ENCODE assay signal across 1 cellular context in the genomic region with DNA sequence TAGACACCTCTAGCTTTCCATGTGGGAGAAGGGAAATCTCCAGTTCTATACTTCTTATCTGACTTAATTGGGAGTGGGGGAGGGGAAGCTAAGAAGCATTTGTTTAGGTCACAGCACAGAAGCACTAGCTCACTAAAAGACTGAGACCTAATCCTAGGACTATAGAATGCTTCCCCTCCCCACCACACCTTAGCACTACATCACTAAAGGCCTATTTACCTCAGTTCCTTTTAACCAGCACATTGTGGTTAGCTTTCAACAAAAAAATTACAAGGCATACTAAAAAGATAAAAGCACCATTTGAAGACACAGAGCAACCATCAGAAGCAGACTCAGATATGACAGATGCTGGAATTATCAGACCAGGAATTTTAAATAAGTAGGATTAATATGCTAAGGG.
TF ChIP-seq lines count a peak whose summit lies in the region.

No MANE protein-coding gene starts in this region.

TF ChIP-seq in K562, 482 proteins besides CTCF, POLR2A, EP300 and RAD21 (continued from another document):
- TF ChIP-seq, protein P1, sequence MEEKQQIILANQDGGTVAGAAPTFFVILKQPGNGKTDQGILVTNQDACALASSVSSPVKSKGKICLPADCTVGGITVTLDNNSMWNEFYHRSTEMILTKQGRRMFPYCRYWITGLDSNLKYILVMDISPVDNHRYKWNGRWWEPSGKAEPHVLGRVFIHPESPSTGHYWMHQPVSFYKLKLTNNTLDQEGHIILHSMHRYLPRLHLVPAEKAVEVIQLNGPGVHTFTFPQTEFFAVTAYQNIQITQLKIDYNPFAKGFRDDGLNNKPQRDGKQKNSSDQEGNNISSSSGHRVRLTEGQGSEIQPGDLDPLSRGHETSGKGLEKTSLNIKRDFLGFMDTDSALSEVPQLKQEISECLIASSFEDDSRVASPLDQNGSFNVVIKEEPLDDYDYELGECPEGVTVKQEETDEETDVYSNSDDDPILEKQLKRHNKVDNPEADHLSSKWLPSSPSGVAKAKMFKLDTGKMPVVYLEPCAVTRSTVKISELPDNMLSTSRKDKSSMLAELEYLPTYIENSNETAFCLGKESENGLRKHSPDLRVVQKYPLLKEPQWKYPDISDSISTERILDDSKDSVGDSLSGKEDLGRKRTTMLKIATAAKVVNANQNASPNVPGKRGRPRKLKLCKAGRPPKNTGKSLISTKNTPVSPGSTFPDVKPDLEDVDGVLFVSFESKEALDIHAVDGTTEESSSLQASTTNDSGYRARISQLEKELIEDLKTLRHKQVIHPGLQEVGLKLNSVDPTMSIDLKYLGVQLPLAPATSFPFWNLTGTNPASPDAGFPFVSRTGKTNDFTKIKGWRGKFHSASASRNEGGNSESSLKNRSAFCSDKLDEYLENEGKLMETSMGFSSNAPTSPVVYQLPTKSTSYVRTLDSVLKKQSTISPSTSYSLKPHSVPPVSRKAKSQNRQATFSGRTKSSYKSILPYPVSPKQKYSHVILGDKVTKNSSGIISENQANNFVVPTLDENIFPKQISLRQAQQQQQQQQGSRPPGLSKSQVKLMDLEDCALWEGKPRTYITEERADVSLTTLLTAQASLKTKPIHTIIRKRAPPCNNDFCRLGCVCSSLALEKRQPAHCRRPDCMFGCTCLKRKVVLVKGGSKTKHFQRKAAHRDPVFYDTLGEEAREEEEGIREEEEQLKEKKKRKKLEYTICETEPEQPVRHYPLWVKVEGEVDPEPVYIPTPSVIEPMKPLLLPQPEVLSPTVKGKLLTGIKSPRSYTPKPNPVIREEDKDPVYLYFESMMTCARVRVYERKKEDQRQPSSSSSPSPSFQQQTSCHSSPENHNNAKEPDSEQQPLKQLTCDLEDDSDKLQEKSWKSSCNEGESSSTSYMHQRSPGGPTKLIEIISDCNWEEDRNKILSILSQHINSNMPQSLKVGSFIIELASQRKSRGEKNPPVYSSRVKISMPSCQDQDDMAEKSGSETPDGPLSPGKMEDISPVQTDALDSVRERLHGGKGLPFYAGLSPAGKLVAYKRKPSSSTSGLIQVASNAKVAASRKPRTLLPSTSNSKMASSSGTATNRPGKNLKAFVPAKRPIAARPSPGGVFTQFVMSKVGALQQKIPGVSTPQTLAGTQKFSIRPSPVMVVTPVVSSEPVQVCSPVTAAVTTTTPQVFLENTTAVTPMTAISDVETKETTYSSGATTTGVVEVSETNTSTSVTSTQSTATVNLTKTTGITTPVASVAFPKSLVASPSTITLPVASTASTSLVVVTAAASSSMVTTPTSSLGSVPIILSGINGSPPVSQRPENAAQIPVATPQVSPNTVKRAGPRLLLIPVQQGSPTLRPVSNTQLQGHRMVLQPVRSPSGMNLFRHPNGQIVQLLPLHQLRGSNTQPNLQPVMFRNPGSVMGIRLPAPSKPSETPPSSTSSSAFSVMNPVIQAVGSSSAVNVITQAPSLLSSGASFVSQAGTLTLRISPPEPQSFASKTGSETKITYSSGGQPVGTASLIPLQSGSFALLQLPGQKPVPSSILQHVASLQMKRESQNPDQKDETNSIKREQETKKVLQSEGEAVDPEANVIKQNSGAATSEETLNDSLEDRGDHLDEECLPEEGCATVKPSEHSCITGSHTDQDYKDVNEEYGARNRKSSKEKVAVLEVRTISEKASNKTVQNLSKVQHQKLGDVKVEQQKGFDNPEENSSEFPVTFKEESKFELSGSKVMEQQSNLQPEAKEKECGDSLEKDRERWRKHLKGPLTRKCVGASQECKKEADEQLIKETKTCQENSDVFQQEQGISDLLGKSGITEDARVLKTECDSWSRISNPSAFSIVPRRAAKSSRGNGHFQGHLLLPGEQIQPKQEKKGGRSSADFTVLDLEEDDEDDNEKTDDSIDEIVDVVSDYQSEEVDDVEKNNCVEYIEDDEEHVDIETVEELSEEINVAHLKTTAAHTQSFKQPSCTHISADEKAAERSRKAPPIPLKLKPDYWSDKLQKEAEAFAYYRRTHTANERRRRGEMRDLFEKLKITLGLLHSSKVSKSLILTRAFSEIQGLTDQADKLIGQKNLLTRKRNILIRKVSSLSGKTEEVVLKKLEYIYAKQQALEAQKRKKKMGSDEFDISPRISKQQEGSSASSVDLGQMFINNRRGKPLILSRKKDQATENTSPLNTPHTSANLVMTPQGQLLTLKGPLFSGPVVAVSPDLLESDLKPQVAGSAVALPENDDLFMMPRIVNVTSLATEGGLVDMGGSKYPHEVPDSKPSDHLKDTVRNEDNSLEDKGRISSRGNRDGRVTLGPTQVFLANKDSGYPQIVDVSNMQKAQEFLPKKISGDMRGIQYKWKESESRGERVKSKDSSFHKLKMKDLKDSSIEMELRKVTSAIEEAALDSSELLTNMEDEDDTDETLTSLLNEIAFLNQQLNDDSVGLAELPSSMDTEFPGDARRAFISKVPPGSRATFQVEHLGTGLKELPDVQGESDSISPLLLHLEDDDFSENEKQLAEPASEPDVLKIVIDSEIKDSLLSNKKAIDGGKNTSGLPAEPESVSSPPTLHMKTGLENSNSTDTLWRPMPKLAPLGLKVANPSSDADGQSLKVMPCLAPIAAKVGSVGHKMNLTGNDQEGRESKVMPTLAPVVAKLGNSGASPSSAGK (IDR thresholded peaks at IDR 0.05) = peak; percentile 6; the same call in 1 of the 2 replicates
- TF ChIP-seq ZNF24 (IDR thresholded peaks at IDR 0.05) = no peak
